21 cellular contexts compared by ENCODE assay signal in genomic region chr2:54967269-54967668, GRCh38.
DNase-seq lines count a peak whose midpoint lies in the region; ATAC-seq, FAIRE-seq and TF ChIP-seq lines count a peak whose summit lies in the region.
"Had no signal": no experiment of that assay in that cellular context is flagged by ENCODE, and none has a peak within 500 bp of the region (broad histone marks: within the 10 kb centered on the region; RNA-seq: fewer than 3 reads in every experiment).

No MANE protein-coding gene starts in this region.

- no peak overlapping the region for H2BK12ac ChIP-seq in neuronal stem cell (ENCODE audit: low read length)

- H3K4me2 ChIP-seq in MM.1S (ENCODE audit: low read depth, low read length) (peak overlapping the region; percentile 72; the same call in 1 of the 2 replicates), neuronal stem cell (ENCODE audit: insufficient read depth, low read length, poor library complexity, severe bottlenecking) (no peak overlapping the region)

- peaks cover 32% of the 10 kb centered on the region for H3K4me1 Mint-ChIP-seq in CD4-positive, alpha-beta T cell (ENCODE audit: low read depth)
- peaks cover 44% of the 10 kb centered on the region for H3K4me1 Mint-ChIP-seq in endothelial cell (ENCODE audit: unreplicated experiment)

- H2BK5ac ChIP-seq in neuronal stem cell (ENCODE audit: low read length) = no peak overlapping the region

- H3K4me1 ChIP-seq in MM.1S (ENCODE audit: low read length) (peaks cover 21% of the 10 kb centered on the region), neuronal stem cell (ENCODE audit: control insufficient read depth in 2 of 2, insufficient read depth in 1 of 2, low read depth in 1 of 2, low read length in 2 of 2) (peaks cover 5 to 12% of the 10 kb centered on the region in 2 donors), testis (no peaks in the 10 kb centered on the region)
- H3K4me1 ChIP-seq: pancreas had no signal

- no CpG with 5 or more reads among the region's 4 CpGs for WGBS in neuronal stem cell (ENCODE audit: extremely low coverage in 2 of 2, insufficient read length in 2 of 2, insufficient replicate concordance in 1 of 2), 2 donors
- 80 to 85% methylated on average over 4 of the region's 4 CpGs for WGBS in testis, 2 donors

- DNase-seq in CD4-positive, alpha-beta T cell = no peak
- DNase-seq in MM.1S = no peak
- DNase-seq in endothelial cell (ENCODE audit: low spot score) = no peak
- DNase-seq in neuronal stem cell (ENCODE audit: low spot score) = peak; percentile 46
- no peak for DNase-seq in NCI-H187 (lab: John Stamatoyannopoulos, UW)
- DNase-seq in NOMO-1 treated with DMSO at 0.1 percent for 48 hours (lab: John Stamatoyannopoulos, UW; ENCODE audit: unreplicated experiment) = no peak
- no peak for DNase-seq in RCC 7860 (ENCODE audit: low spot score)
- no peak for DNase-seq in testis
- DNase-seq: activated CD4-positive, alpha-beta T cell treated with anti-CD3 and anti-CD28 coated beads for 36 hours; activated CD8-positive, alpha-beta memory T cell treated with anti-CD3 and anti-CD28 coated beads, Interleukin-2, amount 10 ng/mL, durations not matched to agents 7 days and 5 days; islet precursor cell; NCI-H2029 treated with DMSO at 0.1 percent for 48 hours; NCI-H446 treated with DMSO at 0.1 percent for 48 hours; pancreas; RPMI8226; thyroid gland had no signal

- no peak overlapping the region for H2BK120ac ChIP-seq in neuronal stem cell (ENCODE audit: low read depth, low read length)

- CTCF ChIA-PET in CD4-positive, alpha-beta T cell (lab: Charles Lee) = no interaction called here

- POLR2A ChIA-PET in CD4-positive, alpha-beta T cell (lab: Charles Lee) = no interaction called here

- peak overlapping the region; percentile 55 for H3K27ac Mint-ChIP-seq in CD4-positive, alpha-beta T cell
- H3K27ac Mint-ChIP-seq in endothelial cell (ENCODE audit: unreplicated experiment) = peak overlapping the region; percentile 94
- H3K27ac Mint-ChIP-seq: activated CD8-positive, alpha-beta memory T cell treated with anti-CD3 and anti-CD28 coated beads, Interleukin-2, amount 10 ng/mL, durations not matched to agents 7 days and 5 days; activated T-helper 1 cell treated with anti-CD3 and anti-CD28 coated beads, Interleukin-12 subunit alpha, Interleukin-12 subunit beta, Interleukin-2, Interleukin-4 antibody, amounts not matched to agents 30 ng/mL and 10 ng/mL and 1 ng/mL, durations not matched to agents 14 hours and 24 hours and 36 hours had no signal

- no peaks in the 10 kb centered on the region for H3K27me3 ChIP-seq in CD4-positive, alpha-beta T cell (ENCODE audit: control insufficient read depth, insufficient read depth, low read length)
- H3K27me3 ChIP-seq in MM.1S (replicated peaks; ENCODE audit: insufficient read depth, low read length) (no peaks in the 10 kb centered on the region), neuronal stem cell (ENCODE audit: control insufficient read depth in 3 of 3, insufficient read depth in 3 of 3, low read depth in 1 of 3, low read length in 3 of 3) (no peaks in the 10 kb centered on the region), testis (no peaks in the 10 kb centered on the region)
- H3K27me3 ChIP-seq: pancreas, thyroid gland had no signal

- no peak for TF ChIP-seq POLR2A in testis (IDR thresholded peaks at IDR 0.05)

- no peak for FAIRE-seq in RCC 7860 (lab: Jason Lieb, UNC)
- FAIRE-seq: endometrium, H54, pancreas had no signal

- H2BK15ac ChIP-seq in neuronal stem cell (ENCODE audit: low read length) = no peak overlapping the region

- H2AFZ ChIP-seq in MM.1S (ENCODE audit: low read length) = no peak overlapping the region
- H2AFZ ChIP-seq in neuronal stem cell (ENCODE audit: low read length) = no peak overlapping the region

- H3K79me2 ChIP-seq in MM.1S (ENCODE audit: low read length) = no peaks in the 10 kb centered on the region

- TF ChIP-seq CTCF in CD4-positive, alpha-beta T cell (IDR thresholded peaks at IDR 0.05) = no peak
- TF ChIP-seq CTCF in MM.1S (IDR thresholded peaks at IDR 0.05; ENCODE audit: low read length) (no peak), endothelial cell (IDR thresholded peaks at IDR 0.05; ENCODE audit: unreplicated experiment) (no peak), testis (IDR thresholded peaks at IDR 0.05) (no peak)

- no peak overlapping the region for H3K9ac ChIP-seq in MM.1S (ENCODE audit: low read length)
- H3K9ac ChIP-seq in neuronal stem cell (ENCODE audit: low read depth, low read length, poor library complexity) = no peak overlapping the region

- H3K4me3 Mint-ChIP-seq in CD4-positive, alpha-beta T cell = no peak overlapping the region
- H3K4me3 Mint-ChIP-seq in endothelial cell (ENCODE audit: unreplicated experiment) = peak overlapping the region; percentile 76
- H3K4me3 Mint-ChIP-seq: activated CD4-positive, alpha-beta T cell treated with anti-CD3 and anti-CD28 coated beads for 36 hours; activated CD8-positive, alpha-beta memory T cell treated with anti-CD3 and anti-CD28 coated beads, Interleukin-2, amount 10 ng/mL, durations not matched to agents 7 days and 5 days; activated T-helper 1 cell treated with anti-CD3 and anti-CD28 coated beads, Interleukin-12 subunit alpha, Interleukin-12 subunit beta, Interleukin-2, Interleukin-4 antibody, amounts not matched to agents 30 ng/mL and 10 ng/mL and 1 ng/mL, durations not matched to agents 14 hours and 24 hours and 36 hours; stimulated activated memory B cell treated with anti-CD40 and anti-IgM and Interleukin-4, amounts not matched to agents 10 μg/mL and 1 μg/mL and 100 μg/mL, for 72 hours had no signal

- intact Hi-C loops in CD4-positive, alpha-beta T cell (cut with DNase I, micrococcal nuclease) = no loop called here
- intact Hi-C loops in testis (cut with DNase I; ENCODE audit: low total_unique reads) = no loop called here

- no peak overlapping the region for H2AK5ac ChIP-seq in neuronal stem cell (ENCODE audit: low read depth, low read length)

- no peak overlapping the region for H4K8ac ChIP-seq in neuronal stem cell (ENCODE audit: low read depth, low read length)

- H3K9me3 Mint-ChIP-seq in CD4-positive, alpha-beta T cell = peaks cover 7% of the 10 kb centered on the region
- no peaks in the 10 kb centered on the region for H3K9me3 Mint-ChIP-seq in endothelial cell (ENCODE audit: unreplicated experiment)
- H3K9me3 Mint-ChIP-seq: activated T-helper 1 cell treated with anti-CD3 and anti-CD28 coated beads, Interleukin-12 subunit alpha, Interleukin-12 subunit beta, Interleukin-2, Interleukin-4 antibody, amounts not matched to agents 30 ng/mL and 10 ng/mL and 1 ng/mL, durations not matched to agents 14 hours and 24 hours and 36 hours had no signal

- no peak overlapping the region for H4K91ac ChIP-seq in neuronal stem cell (ENCODE audit: low read depth, low read length, poor library complexity)

- no peak overlapping the region for H3K18ac ChIP-seq in neuronal stem cell (ENCODE audit: low read length)

- no peak for ATAC-seq in CD4-positive, alpha-beta T cell (ENCODE audit: poor library complexity)
- ATAC-seq: activated CD4-positive, alpha-beta T cell treated with anti-CD3 and anti-CD28 coated beads for 36 hours; activated CD8-positive, alpha-beta memory T cell treated with anti-CD3 and anti-CD28 coated beads, Interleukin-2, amount 10 ng/mL, durations not matched to agents 7 days and 5 days; activated naive CD4-positive, alpha-beta T cell treated with anti-CD3 and anti-CD28 coated beads, Interleukin-2, amount 50 U/mL, for 72 hours; pancreas had no signal

- H3K9me3 ChIP-seq in CD4-positive, alpha-beta T cell (ENCODE audit: control insufficient read depth, low read length) = no peaks in the 10 kb centered on the region
- H3K9me3 ChIP-seq in MM.1S (replicated peaks; ENCODE audit: insufficient read depth, low read length) = no peaks in the 10 kb centered on the region
- H3K9me3 ChIP-seq in neuronal stem cell (replicated peaks in 1 of 2; ENCODE audit: control insufficient read depth in 2 of 2, insufficient read depth in 1 of 2, low read depth in 1 of 2, low read length in 2 of 2) = no peaks in the 10 kb centered on the region
- no peaks in the 10 kb centered on the region for H3K9me3 ChIP-seq in testis
- H3K9me3 ChIP-seq: pancreas, thyroid gland had no signal

- no peaks in the 10 kb centered on the region for H3K9me2 ChIP-seq in MM.1S (replicated peaks; ENCODE audit: insufficient read depth, low read length)

- peaks cover 55% of the 10 kb centered on the region for H3K36me3 Mint-ChIP-seq in CD4-positive, alpha-beta T cell (ENCODE audit: low read depth)
- peaks cover 41% of the 10 kb centered on the region for H3K36me3 Mint-ChIP-seq in endothelial cell (ENCODE audit: low read depth, unreplicated experiment)

- no peak overlapping the region for H3K27ac ChIP-seq in CD4-positive, alpha-beta T cell (ENCODE audit: low read depth, low read length)
- H3K27ac ChIP-seq in MM.1S (ENCODE audit: low read length) (no peak overlapping the region), neuronal stem cell (replicated peaks; ENCODE audit: low read length) (no peak overlapping the region), testis (no peak overlapping the region)
- H3K27ac ChIP-seq: pancreas, thyroid gland had no signal

- no peak overlapping the region for H3K23ac ChIP-seq in neuronal stem cell (ENCODE audit: low read depth, low read length, poor library complexity)

- no peaks in the 10 kb centered on the region for H3K79me1 ChIP-seq in neuronal stem cell (ENCODE audit: low read depth, low read length)

- no peak overlapping the region for H3K4ac ChIP-seq in neuronal stem cell (ENCODE audit: low read length)

- peaks cover 15% of the 10 kb centered on the region for H3F3A ChIP-seq in MM.1S (ENCODE audit: insufficient read depth, low read length)

- no peaks in the 10 kb centered on the region for H4K20me1 ChIP-seq in MM.1S (ENCODE audit: insufficient read depth, low read length)

- no peak overlapping the region for H3K4me3 ChIP-seq in MM.1S (ENCODE audit: low read length)
- no peak overlapping the region for H3K4me3 ChIP-seq in neuronal stem cell (ENCODE audit: low read length in 2 of 2)
- no peak overlapping the region for H3K4me3 ChIP-seq in testis
- H3K4me3 ChIP-seq: pancreas, thyroid gland had no signal

- no peaks in the 10 kb centered on the region for H3K36me3 ChIP-seq in MM.1S (replicated peaks; ENCODE audit: insufficient read depth, low read length)
- H3K36me3 ChIP-seq in neuronal stem cell (replicated peaks in 1 of 2; ENCODE audit: control insufficient read depth in 2 of 2, insufficient read depth in 2 of 2, low read length in 2 of 2) = peaks cover 5 to 39% of the 10 kb centered on the region in 2 donors
- H3K36me3 ChIP-seq in testis (ENCODE audit: low read depth, missing control alignments) = no peaks in the 10 kb centered on the region
- H3K36me3 ChIP-seq: pancreas, thyroid gland had no signal

- no peaks in the 10 kb centered on the region for H3K27me3 Mint-ChIP-seq in CD4-positive, alpha-beta T cell
- H3K27me3 Mint-ChIP-seq in endothelial cell (ENCODE audit: unreplicated experiment) = peaks cover 30% of the 10 kb centered on the region
- H3K27me3 Mint-ChIP-seq: activated CD4-positive, alpha-beta T cell treated with anti-CD3 and anti-CD28 coated beads for 36 hours; activated CD8-positive, alpha-beta memory T cell treated with anti-CD3 and anti-CD28 coated beads, Interleukin-2, amount 10 ng/mL, durations not matched to agents 7 days and 5 days; stimulated activated memory B cell treated with anti-CD40 and anti-IgM and Interleukin-4, amounts not matched to agents 10 μg/mL and 1 μg/mL and 100 μg/mL, for 72 hours had no signal

- H3K14ac ChIP-seq in neuronal stem cell (ENCODE audit: low read length) = no peak overlapping the region
